Comparison of ENCODE assay signal across 21 cellular contexts in genomic region chr2:241861264-241861663, GRCh38. TPM values are rescaled to one million over a fixed set of nuclear protein-coding genes. Genes with fewer than 3 reads are reported as not detected.
DNase-seq lines count a peak whose midpoint lies in the region; ATAC-seq and TF ChIP-seq lines count a peak whose summit lies in the region.
"Had no signal": no experiment of that assay in that cellular context is flagged by ENCODE, and none has a peak within 500 bp of the region (broad histone marks: within the 10 kb centered on the region; RNA-seq: fewer than 3 reads in every experiment).

No MANE protein-coding gene starts in this region.

- no peaks in the 10 kb centered on the region for H3K9me3 ChIP-seq in Caco-2
- H3K9me3 ChIP-seq: breast epithelium, neutrophil, Peyer's patch had no signal

- BruUV-seq in Caco-2 (replicated peaks; lab: Mats Ljungman, UMichigan), result no TSS peak

- DNase-seq in activated CD4-positive, alpha-beta T cell treated with anti-CD3 and anti-CD28 coated beads for 36 hours, result no peak
- DNase-seq in activated CD4-positive, alpha-beta T cell treated with anti-CD3 and anti-CD28 coated beads for 4 hours, result no peak
- no peak for DNase-seq in Caco-2
- DNase-seq in activated CD8-positive, alpha-beta T cell treated with anti-CD3 and anti-CD28 coated beads, Interleukin-2, amount 10 ng/mL, durations not matched to agents 7 days and 5 days, result no peak
- DNase-seq in memory B cell (ENCODE audit: low spot score in 2 of 2), result no peak
- no peak for DNase-seq in retina
- no peak for DNase-seq in stimulated activated naive CD4-positive, alpha-beta T cell (lab: John Stamatoyannopoulos, UW)
- DNase-seq: activated naive CD4-positive, alpha-beta T cell treated with anti-CD3 and anti-CD28 coated beads, Interleukin-2, amount 50 U/mL, for 16 hours; DND-41; GM23248; NCI-H1694; Peyer's patch had no signal

- H3K27me3 Mint-ChIP-seq in activated CD4-positive, alpha-beta T cell treated with anti-CD3 and anti-CD28 coated beads for 36 hours, result peaks cover 24% of the 10 kb centered on the region
- H3K27me3 Mint-ChIP-seq in Caco-2 (ENCODE audit: insufficient read depth, unreplicated experiment) (no peaks in the 10 kb centered on the region), memory B cell (peaks cover 32% of the 10 kb centered on the region)
- peaks cover 22% of the 10 kb centered on the region for H3K27me3 Mint-ChIP-seq in activated CD8-positive, alpha-beta T cell treated with anti-CD3 and anti-CD28 coated beads, Interleukin-2, amount 10 ng/mL, durations not matched to agents 7 days and 5 days (ENCODE audit: low read depth)

- H3K36me3 Mint-ChIP-seq in activated CD4-positive, alpha-beta T cell treated with anti-CD3 and anti-CD28 coated beads for 36 hours (ENCODE audit: low read depth), result peaks cover 21% of the 10 kb centered on the region
- H3K36me3 Mint-ChIP-seq in Caco-2 (ENCODE audit: insufficient read depth, unreplicated experiment) (peaks cover 6% of the 10 kb centered on the region), memory B cell (peaks cover 6% of the 10 kb centered on the region)
- H3K36me3 Mint-ChIP-seq in activated CD8-positive, alpha-beta T cell treated with anti-CD3 and anti-CD28 coated beads, Interleukin-2, amount 10 ng/mL, durations not matched to agents 7 days and 5 days (ENCODE audit: low read depth), result peaks cover 7% of the 10 kb centered on the region
- H3K36me3 Mint-ChIP-seq: type B pancreatic cell had no signal

- H3K4me1 ChIP-seq in Caco-2, result no peaks in the 10 kb centered on the region
- H3K4me1 ChIP-seq: breast epithelium had no signal

- H3K4me3 ChIP-seq in Caco-2 (ENCODE audit: low read depth, low read length), result no peak overlapping the region
- H3K4me3 ChIP-seq: breast epithelium, GM23248, Peyer's patch had no signal

- H3K4me1 Mint-ChIP-seq in activated CD4-positive, alpha-beta T cell treated with anti-CD3 and anti-CD28 coated beads for 36 hours, result peaks cover 73% of the 10 kb centered on the region
- H3K4me1 Mint-ChIP-seq in Caco-2 (ENCODE audit: low read depth, unreplicated experiment) (peaks cover 14% of the 10 kb centered on the region), memory B cell (peaks cover 43% of the 10 kb centered on the region)
- peaks cover 62% of the 10 kb centered on the region for H3K4me1 Mint-ChIP-seq in activated CD8-positive, alpha-beta T cell treated with anti-CD3 and anti-CD28 coated beads, Interleukin-2, amount 10 ng/mL, durations not matched to agents 7 days and 5 days (ENCODE audit: low read depth)

- peaks cover 12% of the 10 kb centered on the region for H3K9me3 Mint-ChIP-seq in activated CD4-positive, alpha-beta T cell treated with anti-CD3 and anti-CD28 coated beads for 36 hours (ENCODE audit: low read depth)
- peaks cover 23% of the 10 kb centered on the region for H3K9me3 Mint-ChIP-seq in Caco-2 (ENCODE audit: unreplicated experiment)
- no peaks in the 10 kb centered on the region for H3K9me3 Mint-ChIP-seq in activated CD8-positive, alpha-beta T cell treated with anti-CD3 and anti-CD28 coated beads, Interleukin-2, amount 10 ng/mL, durations not matched to agents 7 days and 5 days (ENCODE audit: insufficient read depth)
- H3K9me3 Mint-ChIP-seq in memory B cell, result no peaks in the 10 kb centered on the region

- TF ChIP-seq CTCF in Caco-2 (IDR thresholded peaks at IDR 0.05; ENCODE audit: insufficient read depth in 1 of 2, low read depth in 1 of 2, low read length in 1 of 2, severe bottlenecking in 1 of 2, unreplicated experiment in 1 of 2), result no peak

- H3K4me3 Mint-ChIP-seq in activated CD4-positive, alpha-beta T cell treated with anti-CD3 and anti-CD28 coated beads for 36 hours, result no peak overlapping the region
- H3K4me3 Mint-ChIP-seq in Caco-2 (ENCODE audit: unreplicated experiment), result no peak overlapping the region
- no peak overlapping the region for H3K4me3 Mint-ChIP-seq in activated CD8-positive, alpha-beta T cell treated with anti-CD3 and anti-CD28 coated beads, Interleukin-2, amount 10 ng/mL, durations not matched to agents 7 days and 5 days
- peak overlapping the region; percentile 41 for H3K4me3 Mint-ChIP-seq in memory B cell
- H3K4me3 Mint-ChIP-seq: dendritic cell treated with granulocyte-macrophage colony-stimulating factor and Interleukin-4, amounts not matched to agents 40 ng/mL and 50 ng/mL, for 4 days; type B pancreatic cell had no signal

- H3K36me3 ChIP-seq in Caco-2 (ENCODE audit: control insufficient read depth, insufficient read depth, low read length), result no peaks in the 10 kb centered on the region
- H3K36me3 ChIP-seq: breast epithelium, neutrophil, Peyer's patch had no signal

- H3K27me3 ChIP-seq in Caco-2 (replicated peaks; ENCODE audit: control insufficient read depth, insufficient read depth, low read length), result no peaks in the 10 kb centered on the region
- H3K27me3 ChIP-seq: Peyer's patch had no signal

- peak overlapping the region; percentile 95 for H3K27ac Mint-ChIP-seq in activated CD4-positive, alpha-beta T cell treated with anti-CD3 and anti-CD28 coated beads for 36 hours
- H3K27ac Mint-ChIP-seq in Caco-2 (ENCODE audit: unreplicated experiment) (peak overlapping the region; percentile 1), memory B cell (peak overlapping the region; percentile 83)
- H3K27ac Mint-ChIP-seq in activated CD8-positive, alpha-beta T cell treated with anti-CD3 and anti-CD28 coated beads, Interleukin-2, amount 10 ng/mL, durations not matched to agents 7 days and 5 days, result peak overlapping the region; percentile 1
- H3K27ac Mint-ChIP-seq: dendritic cell treated with granulocyte-macrophage colony-stimulating factor and Interleukin-4, amounts not matched to agents 40 ng/mL and 50 ng/mL, for 4 days; type B pancreatic cell had no signal

- intact Hi-C loops in activated CD4-positive, alpha-beta T cell treated with anti-CD3 and anti-CD28 coated beads for 36 hours (cut with DNase I, micrococcal nuclease), result loop anchor here (5.0 kb wide), 2 partner anchors 124 to 174 kb away; partner anchors contain the start of gene DTYMK (in 2 of the 2)
- intact Hi-C loops in Caco-2 (cut with micrococcal nuclease; ENCODE audit: unreplicated experiment), result no loop called here

- POLR2A ChIA-PET in activated CD4-positive, alpha-beta T cell treated with anti-CD3 and anti-CD28 coated beads for 36 hours (lab: Charles Lee), result no interaction called here
- POLR2A ChIA-PET in Caco-2 (lab: Charles Lee), result no interaction called here
- POLR2A ChIA-PET in activated CD8-positive, alpha-beta T cell treated with anti-CD3 and anti-CD28 coated beads, Interleukin-2, amount 10 ng/mL, durations not matched to agents 7 days and 5 days (lab: Charles Lee), result no interaction called here

- CTCF ChIA-PET in activated CD4-positive, alpha-beta T cell treated with anti-CD3 and anti-CD28 coated beads for 36 hours (lab: Charles Lee), result interaction anchor here (1.9 kb wide), 1 partner anchor 127 kb away, joined by 4 read pairs; the partner anchor contains the start of gene D2HGDH
- CTCF ChIA-PET in Caco-2 (lab: Charles Lee), result no interaction called here
- CTCF ChIA-PET in activated CD8-positive, alpha-beta T cell treated with anti-CD3 and anti-CD28 coated beads, Interleukin-2, amount 10 ng/mL, durations not matched to agents 7 days and 5 days (lab: Charles Lee), result no interaction called here

- ATAC-seq in activated CD4-positive, alpha-beta T cell treated with anti-CD3 and anti-CD28 coated beads for 36 hours, result no peak
- ATAC-seq in activated CD8-positive, alpha-beta T cell treated with anti-CD3 and anti-CD28 coated beads, Interleukin-2, amount 10 ng/mL, durations not matched to agents 7 days and 5 days, result no peak
- ATAC-seq in memory B cell (ENCODE audit: low read depth) (no peak), HG02763 (IDR thresholded peaks at IDR 0.05; ENCODE audit: unreplicated experiment) (no peak)
- ATAC-seq: SK-N-SH treated with all-trans-retinoic acid at 6 μM for 48 hours had no signal

RNA-seq across cellular contexts. Expression of gene PDCD1, which starts 2.6 kb away (rescaled TPM):
- total RNA-seq in activated CD4-positive, alpha-beta T cell treated with anti-CD3 and anti-CD28 coated beads for 36 hours, result 10 to 100 TPM; 33.2 to 37.2 TPM
- total RNA-seq in Caco-2 (2022), result not detected in 2 replicates
- 1 to 10 TPM; 2.4 to 2.5 TPM for total RNA-seq in activated CD8-positive, alpha-beta T cell treated with anti-CD3 and anti-CD28 coated beads, Interleukin-2, amount 10 ng/mL, durations not matched to agents 7 days and 5 days
- total RNA-seq: GM23248, MCF 10A had no signal

RNA-seq across cellular contexts. Expression of gene RTP5, which starts 8.3 kb away (rescaled TPM):
- under 1 TPM in 1 of 2 experiments, not detected in 1; 0.07 TPM for total RNA-seq in activated CD4-positive, alpha-beta T cell treated with anti-CD3 and anti-CD28 coated beads for 36 hours
- not detected in 2 replicates for total RNA-seq in Caco-2 (2022)
- not detected for total RNA-seq in activated CD8-positive, alpha-beta T cell treated with anti-CD3 and anti-CD28 coated beads, Interleukin-2, amount 10 ng/mL, durations not matched to agents 7 days and 5 days
- total RNA-seq: GM23248, MCF 10A, renal cortical epithelial cell had no signal

RNA-seq across cellular contexts. Expression of gene NEU4, which starts 52.3 kb away (rescaled TPM):
- total RNA-seq in activated CD4-positive, alpha-beta T cell treated with anti-CD3 and anti-CD28 coated beads for 36 hours, result under 1 TPM; 0.76 to 0.89 TPM
- total RNA-seq in Caco-2 (2022), result 1.5 and 3.9 TPM in 2 replicates
- under 1 TPM; 0.31 to 0.45 TPM for total RNA-seq in activated CD8-positive, alpha-beta T cell treated with anti-CD3 and anti-CD28 coated beads, Interleukin-2, amount 10 ng/mL, durations not matched to agents 7 days and 5 days
- total RNA-seq: activated CD8-positive, alpha-beta memory T cell treated with anti-CD3 and anti-CD28 coated beads for 36 hours; GM23248; MCF 10A had no signal

Comparison
In these comparisons a context has a peak if more than half of its experiments do, and no peak if none do; other contexts are left out.
1. H3K27ac Mint-ChIP-seq: peak in every context shown above with its lines; median percentile 95 in activated CD4-positive, alpha-beta T cell treated with anti-CD3 and anti-CD28 coated beads for 36 hours; 83 in memory B cell; 1 in Caco-2; 1 in activated CD8-positive, alpha-beta T cell treated with anti-CD3 and anti-CD28 coated beads, Interleukin-2, amount 10 ng/mL, durations not matched to agents 7 days and 5 days.
2. RNA of gene PDCD1, which starts 2.6 kb away (total RNA-seq): 33.2 to 37.2 TPM in activated CD4-positive, alpha-beta T cell treated with anti-CD3 and anti-CD28 coated beads for 36 hours; 2.4 to 2.5 TPM in activated CD8-positive, alpha-beta T cell treated with anti-CD3 and anti-CD28 coated beads, Interleukin-2, amount 10 ng/mL, durations not matched to agents 7 days and 5 days and not detected in Caco-2; every median in the first group is over 4 times any median in the second.